ENCODE assay signal across 8 cellular contexts in the genomic region with DNA sequence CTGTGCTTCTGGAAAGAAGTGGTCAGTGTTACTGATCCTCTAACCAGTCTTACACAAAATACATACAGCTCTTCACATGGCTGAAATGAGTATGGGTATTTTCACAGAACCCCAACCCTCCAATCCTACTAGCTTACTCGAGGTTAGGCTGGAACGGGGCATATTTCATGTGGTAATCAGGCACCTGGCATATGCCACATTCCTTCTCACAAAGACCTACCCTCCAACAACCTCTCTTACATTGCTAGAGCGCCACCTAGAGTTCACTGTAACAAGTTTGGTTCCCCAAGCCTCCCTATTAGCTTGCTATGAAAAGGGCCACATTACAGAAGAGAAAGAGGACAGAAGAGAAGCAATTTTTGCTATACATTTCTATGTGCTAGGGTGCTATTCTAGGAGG.
DNase-seq lines count a peak whose midpoint lies in the region; ATAC-seq and TF ChIP-seq lines count a peak whose summit lies in the region.

No MANE protein-coding gene starts in this region.

- POLR2A ChIA-PET in WTC11 (lab: Charles Lee): interaction anchor here (0.6 kb wide), 1 partner anchor 452 kb away, joined by 5 read pairs; no protein-coding TSS in a partner anchor

- peaks cover 37% of the 10 kb centered on the region for H3K4me1 Mint-ChIP-seq in WTC11
- no peaks in the 10 kb centered on the region for H3K4me1 Mint-ChIP-seq in activated naive CD8-positive, alpha-beta T cell treated with anti-CD3 and anti-CD28 coated beads, Interleukin-2, amount 50 U/mL, for 24 hours

- CTCF ChIA-PET in WTC11 (lab: Charles Lee): interaction anchor here (0.5 to 2.2 kb wide), 33 partner anchors 9 to 1034 kb away, joined by 3 to 18 read pairs (median 3); no protein-coding TSS in a partner anchor

- no peak overlapping the region for H3K27ac Mint-ChIP-seq in WTC11
- no peak overlapping the region for H3K27ac Mint-ChIP-seq in activated naive CD8-positive, alpha-beta T cell treated with anti-CD3 and anti-CD28 coated beads, Interleukin-2, amount 50 U/mL, for 24 hours

- no peaks in the 10 kb centered on the region for H3K27me3 Mint-ChIP-seq in WTC11 (ENCODE audit: low read depth)
- H3K27me3 Mint-ChIP-seq in activated naive CD8-positive, alpha-beta T cell treated with anti-CD3 and anti-CD28 coated beads, Interleukin-2, amount 50 U/mL, for 24 hours: no peaks in the 10 kb centered on the region

- DNase-seq in SIG-M5 treated with dmso at 0.1 percent for 504 hours (lab: John Stamatoyannopoulos, UW; ENCODE audit: unreplicated experiment): peak; percentile 46
- DNase-seq in SIG-M5 (lab: John Stamatoyannopoulos, UW): no peak
- DNase-seq in NCI-H2107 (lab: John Stamatoyannopoulos, UW): peak; percentile 50
- DNase-seq in WTC11 (ENCODE audit: low spot score): peak; percentile 73
- DNase-seq in left lobe of liver (ENCODE audit: low spot score): no peak
- DNase-seq in activated naive CD8-positive, alpha-beta T cell treated with anti-CD3 and anti-CD28 coated beads, Interleukin-2, amount 50 U/mL, for 24 hours: no peak
- DNase-seq in 8988T: no peak

- no peak overlapping the region for H3K4me3 Mint-ChIP-seq in WTC11
- H3K4me3 Mint-ChIP-seq in activated naive CD8-positive, alpha-beta T cell treated with anti-CD3 and anti-CD28 coated beads, Interleukin-2, amount 50 U/mL, for 24 hours: no peak overlapping the region

- peak; percentile 73 for TF ChIP-seq CTCF in WTC11 (IDR thresholded peaks at IDR 0.05)

- H3K9me3 Mint-ChIP-seq in WTC11: no peaks in the 10 kb centered on the region
- H3K9me3 Mint-ChIP-seq in activated naive CD8-positive, alpha-beta T cell treated with anti-CD3 and anti-CD28 coated beads, Interleukin-2, amount 50 U/mL, for 24 hours: no peaks in the 10 kb centered on the region

- H3K36me3 Mint-ChIP-seq in WTC11: no peaks in the 10 kb centered on the region
- H3K36me3 Mint-ChIP-seq in activated naive CD8-positive, alpha-beta T cell treated with anti-CD3 and anti-CD28 coated beads, Interleukin-2, amount 50 U/mL, for 24 hours (ENCODE audit: low read depth): no peaks in the 10 kb centered on the region

- peak; percentile 62 for ATAC-seq in HG02938 (IDR thresholded peaks at IDR 0.05; ENCODE audit: unreplicated experiment)
- peak; percentile 97 for ATAC-seq in WTC11
- ATAC-seq in left lobe of liver: peak; percentile 51
- ATAC-seq in activated naive CD8-positive, alpha-beta T cell treated with anti-CD3 and anti-CD28 coated beads, Interleukin-2, amount 50 U/mL, for 24 hours: no peak

TF ChIP-seq in WTC11, 78 proteins besides CTCF, POLR2A, EP300 and RAD21:
- TF ChIP-seq NFE2L1 (CRISPR knock-in tag; IDR thresholded peaks at IDR 0.05): 0 out of 2 replicates have a peak, but pooled peaks have one; percentile 21
- TF ChIP-seq, protein P1, sequence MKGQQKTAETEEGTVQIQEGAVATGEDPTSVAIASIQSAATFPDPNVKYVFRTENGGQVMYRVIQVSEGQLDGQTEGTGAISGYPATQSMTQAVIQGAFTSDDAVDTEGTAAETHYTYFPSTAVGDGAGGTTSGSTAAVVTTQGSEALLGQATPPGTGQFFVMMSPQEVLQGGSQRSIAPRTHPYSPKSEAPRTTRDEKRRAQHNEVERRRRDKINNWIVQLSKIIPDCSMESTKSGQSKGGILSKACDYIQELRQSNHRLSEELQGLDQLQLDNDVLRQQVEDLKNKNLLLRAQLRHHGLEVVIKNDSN (CRISPR knock-in tag; IDR thresholded peaks at IDR 0.05): peak; percentile 11; the same call in 1 of the 2 replicates
- TF ChIP-seq ETV6 (CRISPR knock-in tag; IDR thresholded peaks at IDR 0.05): peak; percentile 82; the same call in 1 of the 2 replicates
- TF ChIP-seq TEAD1 (CRISPR knock-in tag; IDR thresholded peaks at IDR 0.05): peak; percentile 67; the same call in 1 of the 2 replicates
- no peak for TF ChIP-seq ZNF671 (CRISPR knock-in tag; IDR thresholded peaks at IDR 0.05)
- peak; percentile 74 for TF ChIP-seq MAX (CRISPR knock-in tag; IDR thresholded peaks at IDR 0.05)

Comparison
In these comparisons a context has a peak if more than half of its experiments do, and no peak if none do; other contexts are left out.
1. DNase-seq: peak in SIG-M5 treated with dmso at 0.1 percent for 504 hours (single experiment), NCI-H2107 (single experiment) and WTC11 (single experiment); none in SIG-M5 (single experiment), left lobe of liver (single experiment), activated naive CD8-positive, alpha-beta T cell treated with anti-CD3 and anti-CD28 coated beads, Interleukin-2, amount 50 U/mL, for 24 hours (single experiment) and 8988T (single experiment).